In genomic region chr11:102733232-102733875, GRCh38 we compare ENCODE assay signal across 9 cellular contexts. TPM values are rescaled to one million over a fixed set of nuclear protein-coding genes. Genes with fewer than 3 reads are reported as not detected.
DNase-seq lines count a peak whose midpoint lies in the region; ATAC-seq and TF ChIP-seq lines count a peak whose summit lies in the region.
"Had no signal": no experiment of that assay in that cellular context is flagged by ENCODE, and none has a peak within 500 bp of the region (broad histone marks: within the 10 kb centered on the region; RNA-seq: fewer than 3 reads in every experiment).

No MANE protein-coding gene starts in this region.

- in situ Hi-C loops in Caki2 (cut with HindIII; ENCODE audit: low pct_unique_long_range_greater_than_20kb, low sequenced_read_pairs) = no loop called here

- no peaks in the 10 kb centered on the region for H3K27me3 ChIP-seq in cardiac muscle cell

- no peak overlapping the region for H3K27ac ChIP-seq in cardiac muscle cell

- no peak overlapping the region for H3K4me3 ChIP-seq in cardiac muscle cell

- TF ChIP-seq CTCF in cardiac muscle cell (IDR thresholded peaks at IDR 0.05; ENCODE audit: low read depth, low read length) = peak; percentile 78

- DNase-seq in Caki2 (ENCODE audit: low read depth) (peak; percentile 6), NCI-H2227 treated with DMSO at 0.1 percent for 48 hours (lab: John Stamatoyannopoulos, UW) (peak; percentile 4), cardiac muscle cell (ENCODE audit: low read depth in 1 of 2, low spot score in 1 of 2) (peak; percentile 50 to 75), T-helper 9 cell (no peak)
- peak; percentile 59 for DNase-seq in activated CD8-positive, alpha-beta memory T cell treated with anti-CD3 and anti-CD28 coated beads for 24 hours
- DNase-seq in stimulated activated CD4-positive, alpha-beta T cell treated with anti-CD3 and anti-CD28 coated beads, Interleukin-2, amount 100 ng/mL, for 4 hours (ENCODE audit: low read depth) = peak; percentile 6
- DNase-seq: activated B cell treated with CpG ODN at 0.5 μM for 24 hours had no signal

- peak; percentile 83 for ATAC-seq in GM18907 (IDR thresholded peaks at IDR 0.05; ENCODE audit: unreplicated experiment)
- ATAC-seq in HG03097 (IDR thresholded peaks at IDR 0.05; ENCODE audit: low FRiP score, unreplicated experiment) = peak; percentile 70

- H3K4me1 ChIP-seq in cardiac muscle cell (ENCODE audit: low read depth) = no peaks in the 10 kb centered on the region

- no peaks in the 10 kb centered on the region for H3K36me3 ChIP-seq in cardiac muscle cell

- no peaks in the 10 kb centered on the region for H3K9me3 ChIP-seq in cardiac muscle cell (ENCODE audit: low read depth)

RNA-seq across cellular contexts. Expression of gene MMP8, which starts 8.6 kb away (rescaled TPM):
- not detected in 2 replicates for total RNA-seq in Caki2 (2014; rRNA removed; shearing (Covaris generic); ENCODE audit: low replicate concordance)
- total RNA-seq in cardiac muscle cell = not detected in 2 replicates
- not detected in 2 replicates for polyA plus RNA-seq in cardiac muscle cell
- total RNA-seq: activated B cell treated with CpG ODN at 0.5 μM for 24 hours had no signal

RNA-seq across cellular contexts. Expression of gene MMP27, which starts 27.8 kb away (rescaled TPM):
- not detected in 2 replicates for total RNA-seq in Caki2 (2014; rRNA removed; shearing (Covaris generic); ENCODE audit: low replicate concordance)
- total RNA-seq in cardiac muscle cell = not detected in 2 replicates
- not detected in 2 replicates for polyA plus RNA-seq in cardiac muscle cell
- total RNA-seq: activated B cell treated with CpG ODN at 0.5 μM for 24 hours had no signal

RNA-seq across cellular contexts. Expression of gene MMP10, which starts 47.1 kb away (rescaled TPM):
- 2.1 TPM in 1 of 2 replicates, not detected in the other for total RNA-seq in Caki2 (2014; rRNA removed; shearing (Covaris generic); ENCODE audit: low replicate concordance)
- not detected in 2 replicates for total RNA-seq in cardiac muscle cell
- not detected in 2 replicates for polyA plus RNA-seq in cardiac muscle cell
- total RNA-seq: activated B cell treated with CpG ODN at 0.5 μM for 24 hours had no signal
